1 cellular context compared by ENCODE assay signal in genomic region chr1:169060906-169061683, GRCh38.
A peak's percentile ranks its signal among the peaks of the same experiment; 100 is the strongest.
TF ChIP-seq lines count a peak whose summit lies in the region.

No MANE protein-coding gene starts in this region.

TF ChIP-seq in SK-N-SH, 30 proteins besides CTCF, POLR2A, EP300 and RAD21 (continued from another document):
- TF ChIP-seq USF2 (IDR thresholded peaks at IDR 0.05; ENCODE audit: borderline replicate concordance, low read depth, low read length): no peak
- TF ChIP-seq NRF1 (IDR thresholded peaks at IDR 0.05; ENCODE audit: low read depth, low read length): no peak
- peak; percentile 42; the same call in 1 of the 2 replicates for TF ChIP-seq ELF1 (IDR thresholded peaks at IDR 0.05)
- TF ChIP-seq REST (IDR thresholded peaks at IDR 0.05; ENCODE audit: low read depth, low read length): no peak
- no peak for TF ChIP-seq SIN3A (IDR thresholded peaks at IDR 0.05; ENCODE audit: borderline replicate concordance, low read depth, low read length)
- no peak for TF ChIP-seq EZH2phosphoT487 (IDR thresholded peaks at IDR 0.05; ENCODE audit: borderline replicate concordance, low read depth)
- peak; percentile 80 for TF ChIP-seq TCF12 (IDR thresholded peaks at IDR 0.05)
- TF ChIP-seq GATA2 (CRISPR knock-in tag; IDR thresholded peaks at IDR 0.05): no peak
- TF ChIP-seq ZBTB33 (IDR thresholded peaks at IDR 0.05; ENCODE audit: borderline replicate concordance, low read depth): no peak
- no peak for TF ChIP-seq FOXJ3 (CRISPR knock-in tag; IDR thresholded peaks at IDR 0.05)
- 0 out of 2 replicates have a peak, but pooled peaks have one; percentile 50 for TF ChIP-seq FOXM1 (IDR thresholded peaks at IDR 0.05; ENCODE audit: low read depth)
- TF ChIP-seq SMC3 (IDR thresholded peaks at IDR 0.05; ENCODE audit: low read depth, low read length): no peak
- TF ChIP-seq NFIC (IDR thresholded peaks at IDR 0.05; ENCODE audit: borderline replicate concordance): peak; percentile 45; the same call in 1 of the 2 replicates
- TF ChIP-seq TEAD4 (IDR thresholded peaks at IDR 0.05; ENCODE audit: borderline replicate concordance, insufficient read depth): peak; percentile 68; the same call in 1 of the 2 replicates
- no peak for TF ChIP-seq YY1 (IDR thresholded peaks at IDR 0.05; ENCODE audit: low read depth)
- TF ChIP-seq MAX (IDR thresholded peaks at IDR 0.05; ENCODE audit: low read depth): no peak
- peak; percentile 38; the same call in 1 of the 2 replicates for TF ChIP-seq JUND (IDR thresholded peaks at IDR 0.05)
- no peak for TF ChIP-seq FOSL2 (IDR thresholded peaks at IDR 0.05; ENCODE audit: borderline replicate concordance, low read depth)
